Comparison of ENCODE assay signal across 27 cellular contexts in the genomic region with DNA sequence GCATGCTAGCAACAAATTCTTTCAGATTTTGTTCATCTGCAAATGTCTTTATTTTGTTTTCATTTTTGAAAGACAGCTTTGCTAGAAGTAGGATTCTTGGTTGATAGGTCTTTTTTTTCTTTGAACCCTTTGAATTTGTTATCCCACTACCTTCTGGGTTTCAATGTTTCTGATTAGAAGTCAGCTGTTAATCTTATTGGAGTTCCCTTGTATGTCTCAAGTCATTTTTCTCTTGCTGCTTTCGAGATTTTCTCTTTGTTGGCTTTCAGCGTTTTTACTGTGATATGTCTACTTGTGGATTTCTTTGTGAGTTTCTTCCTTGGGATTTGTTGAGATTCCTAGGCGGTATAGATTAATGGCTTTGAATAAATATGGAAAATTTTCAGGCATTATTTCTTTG. TPM values are rescaled to one million over a fixed set of nuclear protein-coding genes. Genes with fewer than 3 reads are reported as not detected.
"Had no signal": no experiment of that assay in that cellular context is flagged by ENCODE, and none has a peak within 500 bp of the region (broad histone marks: within the 10 kb centered on the region; RNA-seq: fewer than 3 reads in every experiment).

No MANE protein-coding gene starts in this region.

- DNase-seq: activated CD4-positive, alpha-beta memory T cell treated with anti-CD3 and anti-CD28 coated beads, Interleukin-2, amount 10 ng/mL, durations not matched to agents 7 days and 5 days; activated CD4-positive, alpha-beta T cell treated with anti-CD3 and anti-CD28 coated beads for 36 hours; activated CD4-positive, alpha-beta T cell treated with anti-CD3 and anti-CD28 coated beads, Interleukin-2, amount 50 U/mL, for 1 hour; activated gamma-delta T cell; activated naive CD4-positive, alpha-beta T cell treated with anti-CD3 and anti-CD28 coated beads for 36 hours; activated naive CD8-positive, alpha-beta T cell treated with anti-CD3 and anti-CD28 coated beads for 36 hours; activated T-cell treated with anti-CD3 and anti-CD28 coated beads for 4 hours; activated T-cell treated with anti-CD3 and anti-CD28 coated beads, Interleukin-2, amount 50 U/mL, for 48 hours; anterior cingulate cortex; cerebellar nuclear complex; Karpas-422; NCI-H1105; NCI-H1436; NCI-H1694 treated with DMSO at 0.1 percent for 48 hours; NCI-H2029 treated with DMSO at 0.1 percent for 48 hours; NCI-H510A treated with DMSO at 0.1 percent for 48 hours; RPMI8226; T-helper 1 cell had no signal

- H3K4me3 ChIP-seq: SK-N-MC had no signal

- H3K27ac ChIP-seq: SK-N-MC, VCaP had no signal

- ATAC-seq: activated CD4-positive, alpha-beta T cell treated with anti-CD3 and anti-CD28 coated beads for 36 hours; activated T-helper 17 cell treated with anti-CD3 and anti-CD28 coated beads, Interleukin-2, amount 50 U/mL, for 72 hours; Panc1; Right ventricle myocardium inferior had no signal

RNA-seq across cellular contexts. Expression of a gene that starts 27.2 kb away (rescaled TPM):
- total RNA-seq: activated CD4-positive, alpha-beta memory T cell treated with anti-CD3 and anti-CD28 coated beads, Interleukin-2, amount 10 ng/mL, durations not matched to agents 7 days and 5 days; activated CD4-positive, alpha-beta T cell treated with anti-CD3 and anti-CD28 coated beads for 36 hours; activated CD8-positive, alpha-beta memory T cell treated with anti-CD3 and anti-CD28 coated beads for 36 hours; activated naive CD4-positive, alpha-beta T cell treated with anti-CD3 and anti-CD28 coated beads for 36 hours; activated naive CD8-positive, alpha-beta T cell treated with anti-CD3 and anti-CD28 coated beads for 36 hours; activated T-helper 17 cell treated with anti-CD3 and anti-CD28 coated beads, Interleukin-2, amount 50 U/mL, for 72 hours; cardiac septum; OCI-LY7; Right ventricle myocardium inferior; T-helper 2 cell treated with Interferon-gamma antibody and Interleukin-4, amounts not matched to agents 100 ng/mL and 5 ng/mL, for 36 hours had no signal

RNA-seq across cellular contexts. Expression of a gene that starts 52.3 kb away (rescaled TPM):
- total RNA-seq: activated CD4-positive, alpha-beta memory T cell treated with anti-CD3 and anti-CD28 coated beads, Interleukin-2, amount 10 ng/mL, durations not matched to agents 7 days and 5 days; activated CD4-positive, alpha-beta T cell treated with anti-CD3 and anti-CD28 coated beads for 36 hours; activated CD8-positive, alpha-beta memory T cell treated with anti-CD3 and anti-CD28 coated beads for 36 hours; activated naive CD4-positive, alpha-beta T cell treated with anti-CD3 and anti-CD28 coated beads for 36 hours; activated naive CD8-positive, alpha-beta T cell treated with anti-CD3 and anti-CD28 coated beads for 36 hours; activated T-helper 17 cell treated with anti-CD3 and anti-CD28 coated beads, Interleukin-2, amount 50 U/mL, for 72 hours; cardiac septum; OCI-LY7; Right ventricle myocardium inferior; T-helper 2 cell treated with Interferon-gamma antibody and Interleukin-4, amounts not matched to agents 100 ng/mL and 5 ng/mL, for 36 hours had no signal
